Comparison of ENCODE assay signal across 20 cellular contexts in the genomic region with DNA sequence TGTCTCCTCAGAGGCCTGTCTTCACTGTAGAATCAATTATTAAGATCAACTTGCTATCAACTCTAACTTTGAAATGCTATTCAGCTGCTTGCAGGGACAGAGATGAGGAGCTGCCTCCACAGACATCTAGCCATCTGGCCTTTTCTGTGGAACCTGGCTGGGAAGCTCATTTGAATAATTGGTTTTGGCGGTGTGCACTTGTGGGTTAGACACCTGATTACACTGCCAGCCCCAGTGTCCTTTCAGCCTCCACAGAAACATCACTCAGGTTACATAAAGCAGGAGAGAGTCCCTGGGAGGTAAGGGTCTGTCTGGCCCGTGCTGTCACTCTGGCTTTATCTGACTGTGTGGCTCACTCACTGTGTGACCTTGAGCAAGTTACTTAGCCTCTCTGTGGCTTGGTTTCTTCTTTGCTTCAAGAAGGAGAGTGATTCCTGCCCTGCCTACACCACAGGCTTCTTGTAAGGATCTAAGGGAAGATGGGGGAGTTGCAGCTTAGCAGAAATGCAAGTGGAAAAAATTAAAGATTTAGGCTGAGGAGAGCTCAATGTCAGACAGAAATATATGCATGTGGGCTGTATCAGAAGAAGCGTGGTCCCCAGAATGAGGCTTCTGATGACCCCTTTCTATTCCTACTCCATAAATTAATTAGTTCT.
DNase-seq lines count a peak whose midpoint lies in the region; ATAC-seq and TF ChIP-seq lines count a peak whose summit lies in the region.
"Had no signal": no experiment of that assay in that cellular context is flagged by ENCODE, and none has a peak within 500 bp of the region (broad histone marks: within the 10 kb centered on the region; RNA-seq: fewer than 3 reads in every experiment).

No MANE protein-coding gene starts in this region.

- no peaks in the 10 kb centered on the region for H3K79me2 ChIP-seq in H9 (ENCODE audit: insufficient read depth, low read length)
- H3K79me2 ChIP-seq: parathyroid adenoma had no signal

- peaks cover 0 to 14% of the 10 kb centered on the region in 2 donors for H3K4me1 ChIP-seq in neuronal stem cell (ENCODE audit: control insufficient read depth in 2 of 2, insufficient read depth in 1 of 2, low read depth in 1 of 2, low read length in 2 of 2)
- H3K4me1 ChIP-seq in H9 (ENCODE audit: insufficient read depth, low read length), result no peaks in the 10 kb centered on the region
- H3K4me1 ChIP-seq: esophagus muscularis mucosa, lower lobe of right lung, parathyroid adenoma, transverse colon had no signal

- H2AFZ ChIP-seq in neuronal stem cell (ENCODE audit: low read length), result peak overlapping the region; percentile 15
- H2AFZ ChIP-seq in H9 (ENCODE audit: low read length), result no peak overlapping the region
- H2AFZ ChIP-seq: parathyroid adenoma had no signal

- no peak overlapping the region for H3K56ac ChIP-seq in H9 (ENCODE audit: insufficient read length, low read depth, low read length)

- H2BK15ac ChIP-seq in neuronal stem cell (ENCODE audit: low read length) (no peak overlapping the region), H9 (ENCODE audit: low read depth, low read length) (no peak overlapping the region)

- H3K9me3 ChIP-seq in neuronal stem cell (replicated peaks in 1 of 2; ENCODE audit: control insufficient read depth in 2 of 2, insufficient read depth in 1 of 2, low read depth in 1 of 2, low read length in 2 of 2) (no peaks in the 10 kb centered on the region), H9 (ENCODE audit: control insufficient read depth, low read depth, low read length) (no peaks in the 10 kb centered on the region)
- H3K9me3 ChIP-seq: esophagus muscularis mucosa, lower lobe of right lung, transverse colon had no signal

- H3K79me1 ChIP-seq in neuronal stem cell (ENCODE audit: low read depth, low read length) (no peaks in the 10 kb centered on the region), H9 (ENCODE audit: insufficient read depth, low read depth, low read length, poor library complexity, severe bottlenecking) (no peaks in the 10 kb centered on the region)

- H3K27ac Mint-ChIP-seq in stimulated activated memory B cell treated with anti-CD40 and anti-IgM and Interleukin-4, amounts not matched to agents 10 μg/mL and 1 μg/mL and 100 μg/mL, for 72 hours, result no peak overlapping the region
- no peak overlapping the region for H3K27ac Mint-ChIP-seq in H9
- H3K27ac Mint-ChIP-seq: stimulated activated naive B cell treated with anti-CD40 and anti-IgM and Interleukin-4, amounts not matched to agents 10 μg/mL and 1 μg/mL and 100 μg/mL, for 72 hours had no signal

- no peaks in the 10 kb centered on the region for H3K4me1 Mint-ChIP-seq in stimulated activated memory B cell treated with anti-CD40 and anti-IgM and Interleukin-4, amounts not matched to agents 10 μg/mL and 1 μg/mL and 100 μg/mL, for 72 hours
- peaks cover 25 to 27% of the 10 kb centered on the region in 2 experiments for H3K4me1 Mint-ChIP-seq in H9
- H3K4me1 Mint-ChIP-seq: stimulated activated naive B cell treated with anti-CD40 and anti-IgM and Interleukin-4, amounts not matched to agents 10 μg/mL and 1 μg/mL and 100 μg/mL, for 72 hours had no signal

- ATAC-seq in stimulated activated memory B cell treated with anti-CD40 and anti-IgM and Interleukin-4, amounts not matched to agents 10 μg/mL and 1 μg/mL and 100 μg/mL, for 72 hours, result no peak
- ATAC-seq: activated naive CD4-positive, alpha-beta T cell treated with anti-CD3 and anti-CD28 coated beads, Interleukin-2, amount 50 U/mL, for 72 hours; lower lobe of right lung; stimulated activated naive B cell treated with anti-CD40 and anti-IgM and Interleukin-4, amounts not matched to agents 10 μg/mL and 1 μg/mL and 100 μg/mL, for 72 hours had no signal

- H3K23me2 ChIP-seq in H9 (ENCODE audit: insufficient read length, low read depth, low read length, poor library complexity, severe bottlenecking), result no peaks in the 10 kb centered on the region

- no peak overlapping the region for H3T11ph ChIP-seq in H9 (ENCODE audit: low read length)

- H2AK5ac ChIP-seq in neuronal stem cell (ENCODE audit: low read depth, low read length) (no peak overlapping the region), H9 (ENCODE audit: insufficient read length, low read length) (no peak overlapping the region)

- H3K4me2 ChIP-seq in neuronal stem cell (ENCODE audit: insufficient read depth, low read length, poor library complexity, severe bottlenecking), result no peak overlapping the region
- H3K4me2 ChIP-seq in H9 (ENCODE audit: insufficient read depth, insufficient read length, low read length), result no peak overlapping the region
- H3K4me2 ChIP-seq: KMS-11, smooth muscle cell had no signal

- H3K27ac ChIP-seq in neuronal stem cell (replicated peaks; ENCODE audit: low read length) (peak overlapping the region; percentile 38), H9 (ENCODE audit: insufficient read length, low read depth, low read length) (no peak overlapping the region)
- H3K27ac ChIP-seq: esophagus muscularis mucosa, KMS-11, lower lobe of right lung, parathyroid adenoma, SK-N-MC, transverse colon had no signal

- H2BK5ac ChIP-seq in neuronal stem cell (ENCODE audit: low read length) (no peak overlapping the region), H9 (ENCODE audit: insufficient read length, low read length) (no peak overlapping the region)

- H3K36me3 ChIP-seq in neuronal stem cell (replicated peaks in 1 of 2; ENCODE audit: control insufficient read depth in 2 of 2, insufficient read depth in 2 of 2, low read length in 2 of 2), result no peaks in the 10 kb centered on the region
- H3K36me3 ChIP-seq: esophagus muscularis mucosa, lower lobe of right lung, transverse colon had no signal

- H3K9ac ChIP-seq in neuronal stem cell (ENCODE audit: low read depth, low read length, poor library complexity) (no peak overlapping the region), H9 (ENCODE audit: extremely low read depth, insufficient read length, low read length) (no peak overlapping the region)
- H3K9ac ChIP-seq: KMS-11, parathyroid adenoma had no signal

- H3K14ac ChIP-seq in neuronal stem cell (ENCODE audit: low read length) (no peak overlapping the region), H9 (ENCODE audit: insufficient read depth, low read length) (no peak overlapping the region)

- H3K36me3 Mint-ChIP-seq in stimulated activated memory B cell treated with anti-CD40 and anti-IgM and Interleukin-4, amounts not matched to agents 10 μg/mL and 1 μg/mL and 100 μg/mL, for 72 hours, result no peaks in the 10 kb centered on the region
- H3K36me3 Mint-ChIP-seq in H9 (ENCODE audit: insufficient read depth in 1 of 3, low read depth in 3 of 3), result no peaks in the 10 kb centered on the region
- H3K36me3 Mint-ChIP-seq: activated naive CD4-positive, alpha-beta T cell treated with anti-CD3 and anti-CD28 coated beads, Interleukin-2, amount 50 U/mL, for 72 hours; stimulated activated naive B cell treated with anti-CD40 and anti-IgM and Interleukin-4, amounts not matched to agents 10 μg/mL and 1 μg/mL and 100 μg/mL, for 72 hours had no signal

- TF ChIP-seq CTCF in H9 (conservative IDR thresholded peaks at IDR 0.05), result no peak

- H3K4ac ChIP-seq in neuronal stem cell (ENCODE audit: low read length) (no peak overlapping the region), H9 (ENCODE audit: low read depth, low read length) (no peak overlapping the region)

- H2BK120ac ChIP-seq in neuronal stem cell (ENCODE audit: low read depth, low read length) (no peak overlapping the region), H9 (ENCODE audit: low read depth, low read length, poor library complexity, severe bottlenecking) (no peak overlapping the region)

- no peak overlapping the region for H2BK12ac ChIP-seq in neuronal stem cell (ENCODE audit: low read length)
- H2BK12ac ChIP-seq in H9 (ENCODE audit: insufficient read length, low read depth, low read length), result no peak overlapping the region

- no peak overlapping the region for H3K4me3 Mint-ChIP-seq in stimulated activated memory B cell treated with anti-CD40 and anti-IgM and Interleukin-4, amounts not matched to agents 10 μg/mL and 1 μg/mL and 100 μg/mL, for 72 hours
- no peak overlapping the region for H3K4me3 Mint-ChIP-seq in H9
- H3K4me3 Mint-ChIP-seq: stimulated activated naive B cell treated with anti-CD40 and anti-IgM and Interleukin-4, amounts not matched to agents 10 μg/mL and 1 μg/mL and 100 μg/mL, for 72 hours had no signal

- no peak overlapping the region for H4K8ac ChIP-seq in neuronal stem cell (ENCODE audit: low read depth, low read length)
- H4K8ac ChIP-seq in H9 (replicated peaks; ENCODE audit: insufficient read length, low read depth, low read length), result no peak overlapping the region

- no CpG with 5 or more reads among the region's 3 CpGs for WGBS in neuronal stem cell (ENCODE audit: extremely low coverage in 2 of 2, insufficient read length in 2 of 2, insufficient replicate concordance in 1 of 2), 2 donors
- no CpG with 5 or more reads among the region's 3 CpGs for WGBS in H9 (ENCODE audit: extremely low coverage, insufficient read length, low lambda C conversion rate)

- H4K20me1 ChIP-seq in H9 (ENCODE audit: control insufficient read depth, insufficient read depth, insufficient read length), result no peaks in the 10 kb centered on the region

- H3K27me3 Mint-ChIP-seq in stimulated activated memory B cell treated with anti-CD40 and anti-IgM and Interleukin-4, amounts not matched to agents 10 μg/mL and 1 μg/mL and 100 μg/mL, for 72 hours, result peaks cover 9% of the 10 kb centered on the region
- peaks cover 5% of the 10 kb centered on the region for H3K27me3 Mint-ChIP-seq in H9 (ENCODE audit: low read depth)

- H3K23ac ChIP-seq in neuronal stem cell (ENCODE audit: low read depth, low read length, poor library complexity) (no peak overlapping the region), H9 (ENCODE audit: insufficient read length, low read depth, low read length) (no peak overlapping the region)

- DNase-seq in NCI-H1048 (lab: John Stamatoyannopoulos, UW), result peak; percentile 35
- DNase-seq in NCI-H2081 treated with DMSO at 0.1 percent for 48 hours (lab: John Stamatoyannopoulos, UW), result peak; percentile 73
- DNase-seq in NCI-H82 treated with DMSO at 0.1 percent for 48 hours (lab: John Stamatoyannopoulos, UW; ENCODE audit: unreplicated experiment), result peak; percentile 89
- no peak for DNase-seq in neuronal stem cell (ENCODE audit: low spot score)
- DNase-seq in H9, result no peak
- DNase-seq in SKM-1 (lab: John Stamatoyannopoulos, UW; ENCODE audit: unreplicated experiment), result no peak
- DNase-seq: activated CD4-positive, alpha-beta T cell treated with anti-CD3 and anti-CD28 coated beads, Interleukin-2, amount 50 U/mL, for 1 hour; DND-41; lower lobe of right lung; NCI-H1930; stimulated activated naive B cell treated with anti-CD40 and anti-IgM and Interleukin-4, amounts not matched to agents 10 μg/mL and 1 μg/mL and 100 μg/mL, for 72 hours; transverse colon had no signal

- H2BK20ac ChIP-seq in H9 (ENCODE audit: low read depth, low read length, poor library complexity, severe bottlenecking), result no peak overlapping the region

- H3K27me3 ChIP-seq in neuronal stem cell (ENCODE audit: control insufficient read depth in 3 of 3, insufficient read depth in 3 of 3, low read depth in 1 of 3, low read length in 3 of 3) (peaks cover 0 to 2% (median 0%) of the 10 kb centered on the region in 3 experiments), H9 (ENCODE audit: insufficient read depth, low read length) (no peaks in the 10 kb centered on the region)
- H3K27me3 ChIP-seq: esophagus muscularis mucosa, transverse colon had no signal

- peak overlapping the region; percentile 21 for H3K18ac ChIP-seq in neuronal stem cell (ENCODE audit: low read length)
- no peak overlapping the region for H3K18ac ChIP-seq in H9 (ENCODE audit: insufficient read length, low read depth, low read length)

- H3K9me3 Mint-ChIP-seq in stimulated activated memory B cell treated with anti-CD40 and anti-IgM and Interleukin-4, amounts not matched to agents 10 μg/mL and 1 μg/mL and 100 μg/mL, for 72 hours, result no peaks in the 10 kb centered on the region
- no peaks in the 10 kb centered on the region for H3K9me3 Mint-ChIP-seq in H9
- H3K9me3 Mint-ChIP-seq: activated naive CD4-positive, alpha-beta T cell treated with anti-CD3 and anti-CD28 coated beads, Interleukin-2, amount 50 U/mL, for 72 hours; stimulated activated naive B cell treated with anti-CD40 and anti-IgM and Interleukin-4, amounts not matched to agents 10 μg/mL and 1 μg/mL and 100 μg/mL, for 72 hours had no signal

- H4K91ac ChIP-seq in neuronal stem cell (ENCODE audit: low read depth, low read length, poor library complexity) (no peak overlapping the region), H9 (ENCODE audit: insufficient read length, low read depth, low read length) (no peak overlapping the region)

- H3K4me3 ChIP-seq in neuronal stem cell (ENCODE audit: low read length in 2 of 2), result no peak overlapping the region
- H3K4me3 ChIP-seq: dorsolateral prefrontal cortex, esophagus muscularis mucosa, lower lobe of right lung, SK-N-MC, smooth muscle cell, transverse colon had no signal

- H4K5ac ChIP-seq in H9 (ENCODE audit: insufficient read length, low read depth, low read length), result no peak overlapping the region

Comparison
In these comparisons a context has a peak if more than half of its experiments do, and no peak if none do; other contexts are left out.
1. DNase-seq: peak in NCI-H1048 (single experiment), NCI-H2081 treated with DMSO at 0.1 percent for 48 hours (single experiment) and NCI-H82 treated with DMSO at 0.1 percent for 48 hours (single experiment); none in neuronal stem cell (single experiment), H9 (single experiment) and SKM-1 (single experiment).